11 cellular contexts compared by ENCODE assay signal in genomic region chr12:111334393-111334915, GRCh38.
"Had no signal": no experiment of that assay in that cellular context is flagged by ENCODE, and none has a peak within 500 bp of the region (broad histone marks: within the 10 kb centered on the region; RNA-seq: fewer than 3 reads in every experiment).

No MANE protein-coding gene starts in this region.

- H3K9me3 Mint-ChIP-seq: GM23338, H9, HFFc6 had no signal

- H3K4me3 ChIP-seq: GM23248, GM23338, HAP-1 had no signal

- FAIRE-seq: H1, H54 had no signal

- H3K4me3 Mint-ChIP-seq: GM23338, H9, HFFc6 had no signal

- H3K4me2 ChIP-seq: GM23338 had no signal

- H3K36me3 ChIP-seq: HAP-1 had no signal

- H2AFZ ChIP-seq: GM23248, GM23338 had no signal

- H3K4me1 ChIP-seq: HAP-1 had no signal

- DNase-seq: GM23248, GOT3, H7, H9, HCEC 1CT, HFFc6 had no signal

- ATAC-seq: GM23338, HCT116 had no signal

- H3K9ac ChIP-seq: GM23248 had no signal

- H3K9me3 ChIP-seq: HAP-1 had no signal

- H3K27ac ChIP-seq: GM23248 had no signal

- H3K27ac Mint-ChIP-seq: GM23338, H9, HFFc6 had no signal
